Comparison of ENCODE assay signal across 19 cellular contexts in the genomic region with DNA sequence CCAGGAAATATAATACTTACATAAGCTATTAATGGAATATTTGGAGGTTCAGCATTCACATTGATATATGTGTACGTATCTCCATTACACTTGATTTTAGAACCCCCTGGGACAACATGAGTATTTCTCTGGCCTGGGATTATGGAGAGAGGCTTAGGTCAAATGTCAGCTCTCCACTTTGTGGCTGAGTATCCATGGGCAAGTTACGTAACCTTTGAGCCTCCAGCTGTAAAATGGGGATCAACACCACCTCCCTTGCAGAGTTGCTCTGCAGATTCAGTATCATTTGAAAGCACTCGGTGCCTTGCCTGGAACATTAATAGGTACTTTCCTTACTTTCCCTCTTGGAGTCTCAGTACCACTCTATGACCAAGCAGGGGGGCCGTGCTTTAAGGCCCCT. TPM values are rescaled to one million over a fixed set of nuclear protein-coding genes. Genes with fewer than 3 reads are reported as not detected.
"Had no signal": no experiment of that assay in that cellular context is flagged by ENCODE, and none has a peak within 500 bp of the region (broad histone marks: within the 10 kb centered on the region; RNA-seq: fewer than 3 reads in every experiment).

No MANE protein-coding gene starts in this region.

- ATAC-seq: activated CD8-positive, alpha-beta T cell treated with anti-CD3 and anti-CD28 coated beads for 36 hours; activated T-cell treated with anti-CD3 and anti-CD28 coated beads, Interleukin-2, amount 50 U/mL, for 4 hours; left lobe of liver; naive thymus-derived CD8-positive, alpha-beta T cell; right cardiac atrium had no signal

- DNase-seq: activated B cell treated with CpG ODN at 0.5 μM for 24 hours; activated CD4-positive, alpha-beta T cell treated with anti-CD3 and anti-CD28 coated beads for 48 hours; activated CD8-positive, alpha-beta T cell treated with anti-CD3 and anti-CD28 coated beads for 36 hours; activated effector memory CD4-positive, alpha-beta T cell treated with Interleukin-2 at 50 U/mL for 16 hours; activated naive CD4-positive, alpha-beta T cell treated with anti-CD3 and anti-CD28 coated beads, Interleukin-2, amount 50 U/mL, for 16 hours; activated T-cell treated with anti-CD3 and anti-CD28 coated beads, Interleukin-2, amount 50 U/mL, for 4 hours; dermis blood vessel endothelial cell; mammary epithelial cell; naive thymus-derived CD8-positive, alpha-beta T cell; occipital lobe; right cardiac atrium had no signal

RNA-seq across cellular contexts. Expression of a gene that starts 33.2 kb away (rescaled TPM):
- total RNA-seq: activated B cell treated with CpG ODN at 0.5 μM for 24 hours; activated CD8-positive, alpha-beta T cell treated with anti-CD3 and anti-CD28 coated beads for 36 hours; activated T-cell treated with anti-CD3 and anti-CD28 coated beads, Interleukin-2, amount 50 U/mL, for 4 hours; astrocyte; bronchial epithelial cell; cerebellum; dermis blood vessel endothelial cell; left lobe of liver; mammary epithelial cell; mucosa of gallbladder; naive thymus-derived CD8-positive, alpha-beta T cell; occipital lobe; posterior vena cava; temporal lobe; urinary bladder had no signal
- polyA plus RNA-seq: mammary epithelial cell; naive thymus-derived CD8-positive, alpha-beta T cell; urinary bladder had no signal

RNA-seq across cellular contexts. Expression of a gene that starts 44.4 kb away (rescaled TPM):
- total RNA-seq: activated B cell treated with CpG ODN at 0.5 μM for 24 hours; naive thymus-derived CD8-positive, alpha-beta T cell had no signal
- polyA plus RNA-seq: naive thymus-derived CD8-positive, alpha-beta T cell had no signal
